8 cellular contexts compared by ENCODE assay signal in genomic region chr2:201643216-201643651, GRCh38. TPM values are rescaled to one million over a fixed set of nuclear protein-coding genes. Genes with fewer than 3 reads are reported as not detected.
A peak's percentile ranks its signal among the peaks of the same experiment; 100 is the strongest.
DNase-seq lines count a peak whose midpoint lies in the region; ATAC-seq and TF ChIP-seq lines count a peak whose summit lies in the region.

TSS of gene TMEM237 (minus strand) at chr2:201643503. CDS start at chr2:201643400, 103 bp downstream.

- no peak for TF ChIP-seq RAD21 in Ishikawa (IDR thresholded peaks at IDR 0.05; ENCODE audit: low read depth)

- intact Hi-C loops in thyroid gland (cut with DNase I): no loop called here

- DNase-seq in GM10266 (ENCODE audit: extremely low spot score) (peak; percentile 76), myocyte (ENCODE audit: low read depth) (peak; percentile 64), thyroid gland (peak; percentile 52 to 57)
- DNase-seq in activated CD4-positive, alpha-beta T cell treated with anti-CD3 and anti-CD28 coated beads, Interleukin-2, amount 50 U/mL, for 1 hour: peak; percentile 53

- H3K4me1 ChIP-seq in thyroid gland: peaks cover 0 to 8% of the 10 kb centered on the region in 2 donors

- peaks cover 0 to 4% of the 10 kb centered on the region in 2 donors for H3K36me3 ChIP-seq in thyroid gland

- no peaks in the 10 kb centered on the region for H3K27me3 ChIP-seq in thyroid gland

- WGBS in thyroid gland, 2 donors: 1% methylated on average over 15 to 24 of the region's 39 CpGs

- no peak for TF ChIP-seq EP300 in Ishikawa (IDR thresholded peaks at IDR 0.05; ENCODE audit: borderline replicate concordance)

- no peak for TF ChIP-seq CTCF in GM10266 (IDR thresholded peaks at IDR 0.05; ENCODE audit: control insufficient read depth, insufficient read depth, low read depth, missing control alignments)
- TF ChIP-seq CTCF in thyroid gland (IDR thresholded peaks at IDR 0.05): no peak

- peak in 1 of 2 donors; percentile 44 for TF ChIP-seq POLR2A in thyroid gland (IDR thresholded peaks at IDR 0.05)

- ATAC-seq in GM21723 (IDR thresholded peaks at IDR 0.05; ENCODE audit: unreplicated experiment) (peak; percentile 56), esophagus mucosa (peak; percentile 80), GM18519 (IDR thresholded peaks at IDR 0.05; ENCODE audit: low FRiP score, unreplicated experiment) (no peak)

- H3K4me3 ChIP-seq in thyroid gland (replicated peaks in 1 of 3): peak within 1 kb of the TSS; percentile 31 to 85 (median 61)

- peak within 1 kb of the TSS; percentile 73 to 91 (median 88) for H3K27ac ChIP-seq in thyroid gland

- no peaks in the 10 kb centered on the region for H3K9me3 ChIP-seq in thyroid gland

TF ChIP-seq in Ishikawa, 13 proteins besides CTCF, POLR2A, EP300 and RAD21:
- TF ChIP-seq TCF12 (IDR thresholded peaks at IDR 0.05; ENCODE audit: low read depth) (no peak), MAX (IDR thresholded peaks at IDR 0.05) (peak; percentile 26)

RNA-seq across cellular contexts. Expression of gene TMEM237, which starts in this region (rescaled TPM):
- total RNA-seq in esophagus mucosa (24.9 TPM), myocyte (32.6 and 37.6 TPM in 2 replicates), thyroid gland (10 to 100 TPM; 16.7 to 27.5 (median 19.1) TPM)
- polyA plus RNA-seq in myocyte (2012): 21.2 TPM
